In the genomic region with DNA sequence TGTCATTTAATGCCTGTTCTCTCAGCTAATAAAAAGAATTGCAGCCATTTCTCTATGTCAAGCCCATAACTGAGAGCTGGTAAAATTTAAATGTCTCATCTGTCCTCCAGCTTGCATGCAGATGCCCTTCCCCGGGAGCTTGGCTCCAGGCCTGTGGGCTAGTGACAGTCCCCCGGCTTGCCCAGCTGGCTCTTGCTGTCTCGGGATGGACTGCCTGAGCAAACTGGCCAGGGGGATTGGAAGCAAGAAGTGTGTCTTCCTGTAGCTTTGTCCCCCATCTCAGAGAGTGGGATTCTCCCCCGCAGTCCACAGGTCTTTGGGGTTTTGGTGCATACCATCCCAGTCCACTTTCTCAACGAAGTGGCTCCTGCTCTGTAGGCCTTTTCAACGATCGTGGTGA, we compare ENCODE assay signal across 4 cellular contexts. TPM values are rescaled to one million over a fixed set of nuclear protein-coding genes. Genes with fewer than 3 reads are reported as not detected.
"Had no signal": no experiment of that assay in that cellular context is flagged by ENCODE, and none has a peak within 500 bp of the region (broad histone marks: within the 10 kb centered on the region; RNA-seq: fewer than 3 reads in every experiment).

No MANE protein-coding gene starts in this region.

- DNase-seq: GDM1, GF-D8 had no signal

- H3K4me3 ChIP-seq: GM12878 had no signal

RNA-seq across cellular contexts. Expression of a gene that starts 53.9 kb away (rescaled TPM):
- total RNA-seq: G401 had no signal
